ENCODE assay signal across 12 cellular contexts in the genomic region with DNA sequence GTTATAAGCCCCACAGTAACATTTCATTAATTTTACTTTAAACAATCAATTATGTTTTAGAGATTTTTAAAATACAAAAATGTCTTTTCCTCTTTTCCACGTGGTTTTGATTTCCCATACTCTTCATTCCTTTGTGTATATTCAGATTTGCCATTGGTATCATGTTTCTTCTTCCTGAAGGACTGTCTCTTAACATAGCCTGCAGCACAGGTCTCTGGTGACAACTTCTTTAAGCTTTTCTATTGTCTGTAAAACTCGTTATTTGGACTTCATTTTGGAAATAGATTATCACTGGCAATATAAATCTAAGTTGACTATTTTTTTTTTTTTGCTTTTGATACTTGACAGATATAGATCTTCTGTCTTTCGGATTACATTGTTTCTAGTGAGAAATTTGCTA.
"Had no signal": no experiment of that assay in that cellular context is flagged by ENCODE, and none has a peak within 500 bp of the region (broad histone marks: within the 10 kb centered on the region; RNA-seq: fewer than 3 reads in every experiment).

No MANE protein-coding gene starts in this region.

- H3K4me1 ChIP-seq: foreskin keratinocyte, left lung, stomach, uterus had no signal

- H3K9me3 Mint-ChIP-seq: activated CD4-positive, alpha-beta T cell treated with anti-CD3 and anti-CD28 coated beads, Interleukin-2, amount 10 ng/mL, durations not matched to agents 24 days and 14 days; activated naive CD4-positive, alpha-beta T cell treated with anti-CD3 and anti-CD28 coated beads for 36 hours; neural crest cell had no signal

- ATAC-seq: foreskin keratinocyte, left lung, WTC11 had no signal

- DNase-seq: activated CD4-positive, alpha-beta T cell treated with anti-CD3 and anti-CD28 coated beads, Interleukin-2, amount 10 ng/mL, durations not matched to agents 24 days and 14 days; activated naive CD4-positive, alpha-beta T cell treated with anti-CD3 and anti-CD28 coated beads for 36 hours; foreskin keratinocyte; head of caudate nucleus; left lung; ovary; stimulated activated CD4-positive, alpha-beta T cell treated with anti-CD3 and anti-CD28 coated beads, Interleukin-15, amount 100 ng/mL, for 24 hours; stimulated activated CD4-positive, alpha-beta T cell treated with anti-CD3 and anti-CD28 coated beads, Interleukin-4, amount 100 ng/mL, for 24 hours; stomach; uterus had no signal

- H3K36me3 ChIP-seq: left lung, ovary, stomach, uterus had no signal

- H3K36me3 Mint-ChIP-seq: WTC11 had no signal

- H3K27me3 ChIP-seq: foreskin keratinocyte, left lung, ovary, stomach, uterus had no signal

- H3K4me3 ChIP-seq: left lung, ovary, stomach, uterus had no signal

- H3K27ac ChIP-seq: foreskin keratinocyte, left lung, ovary, stomach, uterus had no signal

- H3K9me3 ChIP-seq: left lung, ovary, stomach, uterus had no signal

- H3K4me1 Mint-ChIP-seq: activated CD4-positive, alpha-beta T cell treated with anti-CD3 and anti-CD28 coated beads, Interleukin-2, amount 10 ng/mL, durations not matched to agents 24 days and 14 days; neural crest cell had no signal

- H3K4me3 Mint-ChIP-seq: activated CD4-positive, alpha-beta T cell treated with anti-CD3 and anti-CD28 coated beads, Interleukin-2, amount 10 ng/mL, durations not matched to agents 24 days and 14 days; activated naive CD4-positive, alpha-beta T cell treated with anti-CD3 and anti-CD28 coated beads for 36 hours; neural crest cell; WTC11 had no signal

- H3K27ac Mint-ChIP-seq: activated CD4-positive, alpha-beta T cell treated with anti-CD3 and anti-CD28 coated beads, Interleukin-2, amount 10 ng/mL, durations not matched to agents 24 days and 14 days; activated naive CD4-positive, alpha-beta T cell treated with anti-CD3 and anti-CD28 coated beads for 36 hours; WTC11 had no signal
